ENCODE assay signal across 17 cellular contexts in the genomic region with DNA sequence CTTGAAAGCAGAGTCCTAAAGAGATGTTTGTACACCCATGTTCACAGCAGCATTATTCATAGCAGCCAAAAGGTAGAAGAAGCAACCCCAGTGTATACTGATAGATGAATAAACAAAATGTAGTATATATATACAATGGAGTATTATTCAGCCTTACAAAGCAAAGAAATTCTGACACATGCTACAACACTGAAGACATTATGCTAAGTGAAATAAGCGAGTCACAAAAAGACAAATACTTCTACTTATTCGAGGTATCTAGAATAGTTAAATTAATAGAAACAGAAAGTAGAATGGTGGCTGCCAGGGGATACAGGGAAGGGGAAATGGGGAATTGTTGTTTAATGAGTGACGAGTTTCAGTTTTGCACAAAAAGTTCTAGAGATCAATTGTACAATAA. TPM values are rescaled to one million over a fixed set of nuclear protein-coding genes. Genes with fewer than 3 reads are reported as not detected.
A peak's percentile ranks its signal among the peaks of the same experiment; 100 is the strongest.
DNase-seq lines count a peak whose midpoint lies in the region; ATAC-seq, FAIRE-seq and TF ChIP-seq lines count a peak whose summit lies in the region.
"Had no signal": no experiment of that assay in that cellular context is flagged by ENCODE, and none has a peak within 500 bp of the region (broad histone marks: within the 10 kb centered on the region; RNA-seq: fewer than 3 reads in every experiment).

No MANE protein-coding gene starts in this region.

- H3K4me3 Mint-ChIP-seq in activated CD8-positive, alpha-beta memory T cell treated with anti-CD3 and anti-CD28 coated beads, Interleukin-2, amount 10 ng/mL, durations not matched to agents 7 days and 5 days, result no peak overlapping the region
- no peak overlapping the region for H3K4me3 Mint-ChIP-seq in neural crest cell
- H3K4me3 Mint-ChIP-seq: activated naive CD4-positive, alpha-beta T cell treated with anti-CD3 and anti-CD28 coated beads for 36 hours; WTC11 had no signal

- ATAC-seq in activated CD8-positive, alpha-beta memory T cell treated with anti-CD3 and anti-CD28 coated beads, Interleukin-2, amount 10 ng/mL, durations not matched to agents 7 days and 5 days, result no peak
- peak; percentile 69 for ATAC-seq in HG02623 (IDR thresholded peaks at IDR 0.05; ENCODE audit: unreplicated experiment)
- no peak for ATAC-seq in HG03565 (IDR thresholded peaks at IDR 0.05; ENCODE audit: unreplicated experiment)
- ATAC-seq: A549, K562, WTC11 had no signal

- no peaks in the 10 kb centered on the region for H3K36me3 ChIP-seq in MM.1S (replicated peaks; ENCODE audit: insufficient read depth, low read length)
- no peaks in the 10 kb centered on the region for H3K36me3 ChIP-seq in kidney (ENCODE audit: control insufficient read depth in 1 of 2, insufficient read depth in 2 of 2, low read length in 2 of 2)
- H3K36me3 ChIP-seq: colonic mucosa had no signal

- H3K9me3 ChIP-seq in MM.1S (replicated peaks; ENCODE audit: insufficient read depth, low read length), result no peaks in the 10 kb centered on the region
- no peaks in the 10 kb centered on the region for H3K9me3 ChIP-seq in kidney (ENCODE audit: control insufficient read depth in 1 of 2, low read length in 2 of 2)
- H3K9me3 ChIP-seq: A549, colonic mucosa, Peyer's patch had no signal

- no peaks in the 10 kb centered on the region for H3K9me2 ChIP-seq in MM.1S (replicated peaks; ENCODE audit: insufficient read depth, low read length)

- H3K9me3 Mint-ChIP-seq in activated CD8-positive, alpha-beta memory T cell treated with anti-CD3 and anti-CD28 coated beads, Interleukin-2, amount 10 ng/mL, durations not matched to agents 7 days and 5 days (ENCODE audit: low read depth), result peaks cover under 1% of the 10 kb centered on the region
- no peaks in the 10 kb centered on the region for H3K9me3 Mint-ChIP-seq in neural crest cell
- H3K9me3 Mint-ChIP-seq: WTC11 had no signal

- peaks cover 93% of the 10 kb centered on the region for H3K79me2 ChIP-seq in MM.1S (ENCODE audit: low read length)

- peaks cover 12% of the 10 kb centered on the region; the same call in 1 of the 2 replicates for H3K4me1 ChIP-seq in MM.1S (ENCODE audit: low read length)
- no peaks in the 10 kb centered on the region for H3K4me1 ChIP-seq in kidney (ENCODE audit: control insufficient read depth in 1 of 2, insufficient read depth in 1 of 2, low read depth in 1 of 2, low read length in 2 of 2)
- H3K4me1 ChIP-seq: A549, colonic mucosa had no signal

- H2AFZ ChIP-seq in MM.1S (ENCODE audit: low read length), result no peak overlapping the region

- CTCF ChIA-PET in activated CD8-positive, alpha-beta memory T cell treated with anti-CD3 and anti-CD28 coated beads, Interleukin-2, amount 10 ng/mL, durations not matched to agents 7 days and 5 days (lab: Charles Lee), result no interaction called here

- peaks cover 4% of the 10 kb centered on the region; the same call in 1 of the 2 replicates for H3F3A ChIP-seq in MM.1S (ENCODE audit: insufficient read depth, low read length)

- no peaks in the 10 kb centered on the region for H3K27me3 Mint-ChIP-seq in activated CD8-positive, alpha-beta memory T cell treated with anti-CD3 and anti-CD28 coated beads, Interleukin-2, amount 10 ng/mL, durations not matched to agents 7 days and 5 days
- H3K27me3 Mint-ChIP-seq in neural crest cell (ENCODE audit: low read depth), result no peaks in the 10 kb centered on the region

- no peak overlapping the region for H3K27ac ChIP-seq in MM.1S (ENCODE audit: low read length)
- no peak overlapping the region for H3K27ac ChIP-seq in kidney (ENCODE audit: low read depth in 2 of 2, low read length in 2 of 2)
- H3K27ac ChIP-seq: A549, colonic mucosa, Peyer's patch had no signal

- peaks cover 10% of the 10 kb centered on the region for H3K4me1 Mint-ChIP-seq in activated CD8-positive, alpha-beta memory T cell treated with anti-CD3 and anti-CD28 coated beads, Interleukin-2, amount 10 ng/mL, durations not matched to agents 7 days and 5 days
- peaks cover 25% of the 10 kb centered on the region for H3K4me1 Mint-ChIP-seq in neural crest cell

- peak overlapping the region; percentile 42; the same call in 1 of the 2 replicates for H3K4me2 ChIP-seq in MM.1S (ENCODE audit: low read depth, low read length)
- H3K4me2 ChIP-seq: A549 had no signal

- peaks cover 22% of the 10 kb centered on the region for H4K20me1 ChIP-seq in MM.1S (ENCODE audit: insufficient read depth, low read length)

- H3K4me3 ChIP-seq in MM.1S (ENCODE audit: low read length), result 0 out of 2 replicates have a peak overlapping the region, but pooled peaks have one; percentile 2
- no peak overlapping the region for H3K4me3 ChIP-seq in kidney (ENCODE audit: low read length in 2 of 2)
- H3K4me3 ChIP-seq: A549, colonic mucosa, K562, Peyer's patch had no signal

- peak overlapping the region; percentile 59 for H3K27ac Mint-ChIP-seq in activated CD8-positive, alpha-beta memory T cell treated with anti-CD3 and anti-CD28 coated beads, Interleukin-2, amount 10 ng/mL, durations not matched to agents 7 days and 5 days
- H3K27ac Mint-ChIP-seq in neural crest cell (ENCODE audit: unreplicated experiment), result peak overlapping the region; percentile 66
- H3K27ac Mint-ChIP-seq: activated naive CD4-positive, alpha-beta T cell treated with anti-CD3 and anti-CD28 coated beads for 36 hours; WTC11 had no signal

- peaks cover 22% of the 10 kb centered on the region for H3K36me3 Mint-ChIP-seq in activated CD8-positive, alpha-beta memory T cell treated with anti-CD3 and anti-CD28 coated beads, Interleukin-2, amount 10 ng/mL, durations not matched to agents 7 days and 5 days
- H3K36me3 Mint-ChIP-seq in neural crest cell (ENCODE audit: low read depth), result no peaks in the 10 kb centered on the region

- TF ChIP-seq CTCF in MM.1S (IDR thresholded peaks at IDR 0.05; ENCODE audit: low read length), result no peak
- TF ChIP-seq CTCF in neural crest cell (conservative IDR thresholded peaks at IDR 0.05), result no peak
- no peak for TF ChIP-seq CTCF in kidney (IDR thresholded peaks at IDR 0.05; ENCODE audit: borderline replicate concordance, extremely low read depth, insufficient read depth)

- no peaks in the 10 kb centered on the region for H3K27me3 ChIP-seq in MM.1S (replicated peaks; ENCODE audit: insufficient read depth, low read length)
- H3K27me3 ChIP-seq: colonic mucosa, Peyer's patch had no signal

- no peak for FAIRE-seq in kidney (lab: Jason Lieb, UNC)
- FAIRE-seq: A549, islet of Langerhans, K562 had no signal

- intact Hi-C loops in kidney (cut with DNase I), result no loop called here

- DNase-seq in activated CD8-positive, alpha-beta memory T cell treated with anti-CD3 and anti-CD28 coated beads, Interleukin-2, amount 10 ng/mL, durations not matched to agents 7 days and 5 days, result no peak
- DNase-seq in activated CD8-positive, alpha-beta memory T cell treated with anti-CD3 and anti-CD28 coated beads, Interleukin-2, amount 50 U/mL, for 48 hours, result no peak
- DNase-seq in MM.1S, result peak; percentile 33
- DNase-seq in neural crest cell (ENCODE audit: low read depth, low spot score), result no peak
- no peak for DNase-seq in GF-D8 (lab: John Stamatoyannopoulos, UW)
- DNase-seq in kidney, result no peak
- DNase-seq: activated naive CD4-positive, alpha-beta T cell treated with anti-CD3 and anti-CD28 coated beads for 36 hours; colonic mucosa; DMS79 treated with DMSO at 0.1 percent for 48 hours; NCI-H2081; Peyer's patch had no signal

- H3K9ac ChIP-seq in MM.1S (ENCODE audit: low read length), result no peak overlapping the region
- H3K9ac ChIP-seq in kidney (ENCODE audit: low read length in 2 of 2), result no peak overlapping the region

RNA-seq across cellular contexts. Expression of a gene that starts 23.5 kb away (rescaled TPM):
- total RNA-seq in activated CD8-positive, alpha-beta memory T cell treated with anti-CD3 and anti-CD28 coated beads, Interleukin-2, amount 10 ng/mL, durations not matched to agents 7 days and 5 days, result 10 to 100 TPM; 37.5 to 47.8 TPM
- total RNA-seq in neural crest cell, result 47.1 and 48.4 TPM in 2 replicates
- 38.3 TPM for total RNA-seq in kidney
- 40.2 TPM for polyA plus RNA-seq in kidney (ENCODE audit: insufficient read depth, low read depth, low replicate concordance)
